ENCODE assay signal across 8 cellular contexts in the genomic region with DNA sequence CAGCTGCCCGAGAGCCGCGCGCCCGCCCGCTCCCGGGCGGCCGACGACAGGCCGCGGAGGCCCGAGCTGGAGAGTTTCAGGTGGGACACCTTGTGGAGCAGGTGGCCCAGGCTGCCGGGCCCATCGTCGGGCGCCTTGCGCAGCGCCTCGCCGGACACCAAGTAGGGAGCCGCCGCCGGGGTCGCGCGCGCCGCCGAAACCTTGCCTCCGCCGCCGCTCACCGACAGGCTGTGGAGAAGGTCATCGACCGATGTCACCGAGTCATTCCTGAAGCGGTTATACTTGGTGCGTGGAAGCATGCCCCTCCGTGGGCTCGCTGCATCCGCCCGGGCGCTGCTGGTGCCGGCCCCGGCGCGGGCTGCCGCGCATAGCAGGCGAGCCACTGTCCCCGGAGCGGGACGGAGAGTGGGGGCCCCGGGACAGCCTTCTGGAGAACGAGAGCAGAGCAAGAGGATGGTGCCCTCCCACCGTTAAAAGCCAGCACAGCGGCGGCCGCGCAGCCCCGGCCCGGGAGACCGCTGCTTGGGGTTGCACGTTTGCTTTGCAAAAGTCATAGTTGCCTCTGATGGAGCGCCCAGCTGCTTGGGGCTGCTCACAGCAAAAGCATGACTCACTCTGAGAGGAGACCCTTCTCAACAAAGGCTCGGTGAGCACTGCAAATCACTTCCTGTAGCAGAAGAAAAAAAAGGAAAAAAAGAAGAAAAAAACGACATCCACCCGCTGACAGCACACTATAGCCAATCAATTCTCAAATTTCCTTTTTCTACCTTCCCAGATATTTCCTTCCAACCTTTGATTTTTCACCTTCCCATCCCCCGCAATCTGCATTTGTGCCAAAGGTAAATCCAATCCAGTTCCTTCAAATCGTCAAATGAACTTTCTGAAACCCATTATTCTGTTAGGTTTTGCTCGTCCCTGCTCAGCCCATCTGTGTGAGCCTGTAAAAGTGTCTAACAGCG. TPM values are rescaled to one million over a fixed set of nuclear protein-coding genes. Genes with fewer than 3 reads are reported as not detected.
DNase-seq lines count a peak whose midpoint lies in the region; ATAC-seq and TF ChIP-seq lines count a peak whose summit lies in the region.

A gene with protein sequence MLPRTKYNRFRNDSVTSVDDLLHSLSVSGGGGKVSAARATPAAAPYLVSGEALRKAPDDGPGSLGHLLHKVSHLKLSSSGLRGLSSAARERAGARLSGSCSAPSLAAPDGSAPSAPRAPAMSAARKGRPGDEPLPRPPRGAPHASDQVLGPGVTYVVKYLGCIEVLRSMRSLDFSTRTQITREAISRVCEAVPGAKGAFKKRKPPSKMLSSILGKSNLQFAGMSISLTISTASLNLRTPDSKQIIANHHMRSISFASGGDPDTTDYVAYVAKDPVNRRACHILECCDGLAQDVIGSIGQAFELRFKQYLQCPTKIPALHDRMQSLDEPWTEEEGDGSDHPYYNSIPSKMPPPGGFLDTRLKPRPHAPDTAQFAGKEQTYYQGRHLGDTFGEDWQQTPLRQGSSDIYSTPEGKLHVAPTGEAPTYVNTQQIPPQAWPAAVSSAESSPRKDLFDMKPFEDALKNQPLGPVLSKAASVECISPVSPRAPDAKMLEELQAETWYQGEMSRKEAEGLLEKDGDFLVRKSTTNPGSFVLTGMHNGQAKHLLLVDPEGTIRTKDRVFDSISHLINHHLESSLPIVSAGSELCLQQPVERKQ (minus strand): TSS at position 657 of the 959 bp plus-strand sequence. CDS start 358 bp downstream, at position 299.

- POLR2A ChIA-PET in A673 (lab: Charles Lee; ENCODE audit: low non-redundant PET): no interaction called here

- peak within 1 kb of the TSS; percentile 25 for H3K9ac ChIP-seq in HUES48 (ENCODE audit: low read depth, low read length)

- no peak for ATAC-seq in HG03196 (IDR thresholded peaks at IDR 0.05; ENCODE audit: unreplicated experiment)

- H3K4me3 ChIP-seq in A673 (ENCODE audit: low read depth, low read length, poor library complexity, severe bottlenecking): peak within 1 kb of the TSS; percentile 54
- H3K4me3 ChIP-seq in HUES48 (ENCODE audit: low read depth, low read length): peak within 1 kb of the TSS; percentile 61
- peak within 1 kb of the TSS; percentile 66 for H3K4me3 ChIP-seq in choroid plexus epithelial cell (ENCODE audit: low read depth, low read length)
- peak within 1 kb of the TSS; percentile 61 to 64 for H3K4me3 ChIP-seq in vagina

- no TSS peak for BruUV-seq in A673 (replicated peaks; lab: Mats Ljungman, UMichigan)

- H3K9me3 Mint-ChIP-seq in mesothelial cell of epicardium: no peaks in the 10 kb centered on the region

- intact Hi-C loops in A673 (cut with micrococcal nuclease; ENCODE audit: unreplicated experiment): loop anchor here (10.0 kb wide), 1 partner anchor 174 kb away; no protein-coding TSS in a partner anchor
- intact Hi-C loops in vagina (cut with DNase I): loop anchor here (10.0 kb wide), 2 partner anchors 104 to 154 kb away; no protein-coding TSS in a partner anchor

- H3K9me3 ChIP-seq in A673 (ENCODE audit: low read depth, low read length, poor library complexity, severe bottlenecking) (no peaks in the 10 kb centered on the region), HUES48 (ENCODE audit: control insufficient read depth, insufficient read depth, low read length) (no peaks in the 10 kb centered on the region), vagina (no peaks in the 10 kb centered on the region)

- peaks cover 71% of the 10 kb centered on the region for H3K27me3 Mint-ChIP-seq in mesothelial cell of epicardium (ENCODE audit: low read depth)

- TF ChIP-seq POLR2A in vagina (IDR thresholded peaks at IDR 0.05): peak in 1 of 2 donors; percentile 3

- H3K27ac ChIP-seq in A673 (ENCODE audit: low read depth, low read length, poor library complexity, severe bottlenecking) (peak within 1 kb of the TSS; percentile 83), HUES48 (ENCODE audit: low read depth, low read length) (peak within 1 kb of the TSS; percentile 73), vagina (peak within 1 kb of the TSS; percentile 89)

- TF ChIP-seq CTCF in A673 (conservative IDR thresholded peaks at IDR 0.05; ENCODE audit: low read depth, low read length): no peak
- TF ChIP-seq CTCF in choroid plexus epithelial cell (conservative IDR thresholded peaks at IDR 0.05; ENCODE audit: low read depth, low read length): no peak
- TF ChIP-seq CTCF in mesothelial cell of epicardium (IDR thresholded peaks at IDR 0.05; ENCODE audit: unreplicated experiment): no peak
- no peak for TF ChIP-seq CTCF in vagina (IDR thresholded peaks at IDR 0.05)

- H3K27me3 ChIP-seq in A673 (replicated peaks; ENCODE audit: insufficient read depth, low read depth, low read length, poor library complexity): peaks cover 5% of the 10 kb centered on the region
- peaks cover 51% of the 10 kb centered on the region for H3K27me3 ChIP-seq in HUES48 (ENCODE audit: control insufficient read depth, insufficient read depth, low read length)
- no peaks in the 10 kb centered on the region for H3K27me3 ChIP-seq in vagina

- no peaks in the 10 kb centered on the region for H3K36me3 Mint-ChIP-seq in mesothelial cell of epicardium

- H3K27ac Mint-ChIP-seq in mesothelial cell of epicardium: peak within 1 kb of the TSS; percentile 94

- peak within 1 kb of the TSS; percentile 71 for H3K4me3 Mint-ChIP-seq in mesothelial cell of epicardium

- CTCF ChIA-PET in A673 (lab: Charles Lee): interaction anchor here (0.6 kb wide), 1 partner anchor 231 kb away, joined by 6 read pairs; no protein-coding TSS in a partner anchor

- DNase-seq in A673 (ENCODE audit: low spot score) (peak; percentile 69), choroid plexus epithelial cell (ENCODE audit: low read depth) (peak; percentile 51), mesothelial cell of epicardium (ENCODE audit: low spot score in 2 of 2, unreplicated experiment in 2 of 2) (no peak), vagina (ENCODE audit: extremely low spot score in 2 of 2) (no peak), GOT3 (lab: John Stamatoyannopoulos, UW) (no peak), NCI-H2107 treated with DMSO at 0.1 percent for 48 hours (lab: John Stamatoyannopoulos, UW; ENCODE audit: unreplicated experiment) (no peak)

- H3K36me3 ChIP-seq in A673 (ENCODE audit: insufficient read depth, low read length, poor library complexity, severe bottlenecking) (no peaks in the 10 kb centered on the region), HUES48 (ENCODE audit: control insufficient read depth, insufficient read depth, low read length) (no peaks in the 10 kb centered on the region), vagina (no peaks in the 10 kb centered on the region)

- peaks cover 23% of the 10 kb centered on the region for H3K4me1 Mint-ChIP-seq in mesothelial cell of epicardium

- H3K4me1 ChIP-seq in A673 (ENCODE audit: insufficient read depth, low read length, poor library complexity, severe bottlenecking): peaks cover 27% of the 10 kb centered on the region
- H3K4me1 ChIP-seq in HUES48 (ENCODE audit: control insufficient read depth, insufficient read depth, low read length): peaks cover 39% of the 10 kb centered on the region
- peaks cover 20% of the 10 kb centered on the region for H3K4me1 ChIP-seq in vagina

RNA-seq across cellular contexts. Expression of the gene that starts here (rescaled TPM):
- 5.5 and 6.6 TPM in 2 replicates for total RNA-seq in A673 (2021)
- total RNA-seq in mesothelial cell of epicardium: 2.1 to 2.9 TPM (median 2.1 TPM) in 3 replicates
- 6.1 TPM for total RNA-seq in vagina

Comparison
In these comparisons a context has a peak if more than half of its experiments do, and no peak if none do; other contexts are left out.
1. DNase-seq: peak in A673 (single experiment) and choroid plexus epithelial cell (single experiment); none in mesothelial cell of epicardium (0 of 2), vagina (0 of 2), GOT3 (single experiment) and NCI-H2107 treated with DMSO at 0.1 percent for 48 hours (single experiment).
2. Peak in every context shown above with its lines, with median percentiles within 50 percentile points of each other: H3K27ac ChIP-seq and H3K4me3 ChIP-seq.